Comparison of ENCODE assay signal across 10 cellular contexts in the genomic region with DNA sequence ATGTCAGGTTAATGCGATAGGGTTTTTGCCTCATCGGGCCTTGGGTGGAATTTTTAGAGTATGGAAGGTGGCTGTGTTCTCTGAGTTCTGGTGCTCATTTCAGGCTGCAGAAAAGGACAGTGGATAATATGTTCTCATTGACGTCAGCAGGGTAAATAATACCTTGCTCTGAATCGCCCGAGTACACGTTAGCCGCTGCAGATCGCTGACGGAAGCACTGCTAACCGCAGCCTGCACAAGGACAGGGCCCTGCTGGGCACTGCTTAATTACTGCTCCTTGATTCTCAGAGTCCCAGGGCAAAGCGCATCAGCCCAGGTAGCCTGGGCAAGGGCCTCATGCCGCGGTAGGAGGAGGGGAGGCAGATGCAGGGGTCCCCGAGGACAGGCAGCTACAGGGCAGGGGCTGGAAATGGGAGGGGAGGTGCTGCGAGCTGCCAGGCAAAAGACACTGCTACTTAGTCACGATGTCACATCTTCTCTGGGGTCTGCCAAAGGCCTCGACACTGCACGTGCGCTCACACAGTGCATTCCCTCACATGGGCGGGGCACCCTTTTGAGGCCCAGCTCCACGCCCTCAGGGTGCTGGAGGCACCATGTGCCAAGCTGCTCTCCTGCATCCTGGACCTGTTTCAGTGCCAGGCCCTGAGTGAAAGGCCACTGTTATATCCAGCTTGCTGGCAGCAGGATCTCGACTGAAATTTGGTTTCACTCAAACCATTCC. TPM values are rescaled to one million over a fixed set of nuclear protein-coding genes. Genes with fewer than 3 reads are reported as not detected.
DNase-seq lines count a peak whose midpoint lies in the region; ATAC-seq and TF ChIP-seq lines count a peak whose summit lies in the region.
"Had no signal": no experiment of that assay in that cellular context is flagged by ENCODE, and none has a peak within 500 bp of the region (broad histone marks: within the 10 kb centered on the region; RNA-seq: fewer than 3 reads in every experiment).

No MANE protein-coding gene starts in this region.

- ATAC-seq in GM21786 (IDR thresholded peaks at IDR 0.05; ENCODE audit: unreplicated experiment), result no peak
- ATAC-seq in HG02885 (IDR thresholded peaks at IDR 0.05; ENCODE audit: poor library complexity, unreplicated experiment), result no peak
- ATAC-seq: sciatic nerve had no signal

- H3K27ac ChIP-seq in RWPE1 (peak overlapping the region; percentile 44), sigmoid colon (peak overlapping the region; percentile 89 to 96 (median 92))

- POLR2A ChIA-PET in HEK293T (lab: Yijun Ruan, JAX), result no interaction called here
- POLR2A ChIA-PET in RWPE1 (lab: Yijun Ruan, JAX; ENCODE audit: low non-redundant PET), result no interaction called here

- H3K27me3 Mint-ChIP-seq in glutamatergic neuron (ENCODE audit: unreplicated experiment), result peaks cover 2% of the 10 kb centered on the region

- CTCF ChIA-PET in HEK293T (lab: Yijun Ruan, JAX), result no interaction called here
- CTCF ChIA-PET in RWPE1 (lab: Yijun Ruan, JAX), result interaction anchor here (0.7 kb wide), 1 partner anchor 50 kb away, joined by 3 read pairs; no protein-coding TSS in a partner anchor

- H3K9me3 ChIP-seq in sigmoid colon, result no peaks in the 10 kb centered on the region

- H3K36me3 ChIP-seq in sigmoid colon, result peaks cover 0 to 13% (median 2%) of the 10 kb centered on the region in 4 donors

- peaks cover 0 to 59% (median 53%) of the 10 kb centered on the region in 4 donors for H3K4me1 ChIP-seq in sigmoid colon

- no peak overlapping the region for H3K4me3 Mint-ChIP-seq in glutamatergic neuron (ENCODE audit: unreplicated experiment)
- H3K4me3 Mint-ChIP-seq: T-helper 1 cell treated with Interleukin-12 subunit alpha and Interleukin-12 subunit beta and Interleukin-4 antibody, amounts not matched to agents 30 μg/mL and 1 μg/mL, for 36 hours had no signal

- H3K27ac Mint-ChIP-seq in glutamatergic neuron (ENCODE audit: unreplicated experiment), result peak overlapping the region; percentile 43
- H3K27ac Mint-ChIP-seq: T-helper 1 cell treated with Interleukin-12 subunit alpha and Interleukin-12 subunit beta and Interleukin-4 antibody, amounts not matched to agents 30 μg/mL and 1 μg/mL, for 36 hours had no signal

- WGBS in sigmoid colon, 2 donors, result 44 to 78% methylated on average over 22 of the region's 22 CpGs

- DNase-seq in HEK293T (ENCODE audit: extremely low spot score), result peak; percentile 38
- no peak for DNase-seq in RWPE1 (ENCODE audit: low spot score)
- no peak for DNase-seq in glutamatergic neuron
- DNase-seq in sigmoid colon, result peak; percentile 73
- no peak for DNase-seq in activated gamma-delta T cell treated with Interleukin-2 at 50 U/mL for 16 hours
- no peak for DNase-seq in AML-193 (lab: John Stamatoyannopoulos, UW)

- no peak for TF ChIP-seq POLR2A in sigmoid colon (IDR thresholded peaks at IDR 0.05)

- no peak overlapping the region for H3K4me3 ChIP-seq in sigmoid colon

- TF ChIP-seq EP300 in sigmoid colon (IDR thresholded peaks at IDR 0.05), result no peak

- intact Hi-C loops in sigmoid colon (cut with DNase I), result no loop called here

- no peaks in the 10 kb centered on the region for H3K36me3 Mint-ChIP-seq in glutamatergic neuron (ENCODE audit: unreplicated experiment)

- H3K9me3 Mint-ChIP-seq in glutamatergic neuron (ENCODE audit: unreplicated experiment), result peaks cover 7% of the 10 kb centered on the region
- H3K9me3 Mint-ChIP-seq: T-helper 1 cell treated with Interleukin-12 subunit alpha and Interleukin-12 subunit beta and Interleukin-4 antibody, amounts not matched to agents 30 μg/mL and 1 μg/mL, for 36 hours had no signal

- H3K4me1 Mint-ChIP-seq in glutamatergic neuron (ENCODE audit: low read depth, unreplicated experiment), result peaks cover 43% of the 10 kb centered on the region

- TF ChIP-seq CTCF in RWPE1 (conservative IDR thresholded peaks at IDR 0.05; ENCODE audit: low read depth) (no peak), glutamatergic neuron (IDR thresholded peaks at IDR 0.05; ENCODE audit: partially characterized antibody, unreplicated experiment) (no peak), sigmoid colon (IDR thresholded peaks at IDR 0.05) (no peak)

- no peaks in the 10 kb centered on the region for H3K27me3 ChIP-seq in sigmoid colon

TF ChIP-seq in HEK293T, 16 proteins besides CTCF, POLR2A, EP300 and RAD21:
- no peak for TF ChIP-seq HDGF (IDR thresholded peaks at IDR 0.05; ENCODE audit: borderline replicate concordance)
- no peak for TF ChIP-seq BHLHE40 (IDR thresholded peaks at IDR 0.05; ENCODE audit: borderline replicate concordance)
- no peak for TF ChIP-seq ARNT (IDR thresholded peaks at IDR 0.05)
- no peak for TF ChIP-seq ELF4 (IDR thresholded peaks at IDR 0.05)
- no peak for TF ChIP-seq NFRKB (IDR thresholded peaks at IDR 0.05)
- no peak for TF ChIP-seq TARDBP (IDR thresholded peaks at IDR 0.05)
- TF ChIP-seq SUZ12 (IDR thresholded peaks at IDR 0.05), result no peak

RNA-seq across cellular contexts. Expression of a gene that starts 35.2 kb away (rescaled TPM):
- total RNA-seq in glutamatergic neuron (ENCODE audit: unreplicated experiment) (66.3 TPM), sigmoid colon (10 to 100 TPM; 13.5 to 16.0 (median 14.8) TPM)
- polyA plus RNA-seq in sigmoid colon, result 10 to 100 TPM in 2 of 3 donors, 1 to 10 TPM in 1; 9.0 to 17.8 (median 14.9) TPM

Comparison
In these comparisons a context has a peak if more than half of its experiments do, and no peak if none do; other contexts are left out.
1. DNase-seq: peak in HEK293T (single experiment) and sigmoid colon (single experiment); none in RWPE1 (single experiment), glutamatergic neuron (single experiment), activated gamma-delta T cell treated with Interleukin-2 at 50 U/mL for 16 hours (single experiment) and AML-193 (0 of 2).